ENCODE assay signal across 2 cellular contexts in genomic region chr20:53091789-53092188, GRCh38.
A peak's percentile ranks its signal among the peaks of the same experiment; 100 is the strongest.
TF ChIP-seq lines count a peak whose summit lies in the region.

No MANE protein-coding gene starts in this region.

TF ChIP-seq in HepG2, 621 proteins besides CTCF, POLR2A, EP300 and RAD21 (continues in another document):
- TF ChIP-seq ZNF501 (CRISPR knock-in tag; IDR thresholded peaks at IDR 0.05) (no peak), SOX13 (IDR thresholded peaks at IDR 0.05) (no peak), SOX13 (CRISPR knock-in tag; conservative IDR thresholded peaks at IDR 0.05 in 1 of 2, IDR thresholded peaks at IDR 0.05 in 1 of 2) (peak in 1 of 2 experiments; percentile 40; a peak in 1 of 4 replicates), CEBPB (IDR thresholded peaks at IDR 0.05; ENCODE audit: borderline replicate concordance, low read depth, low read length) (peak; percentile 72), PRDM10 (CRISPR knock-in tag; IDR thresholded peaks at IDR 0.05; ENCODE audit: low read depth) (no peak), FOXK1 (CRISPR knock-in tag; IDR thresholded peaks at IDR 0.05; ENCODE audit: borderline replicate concordance, low read depth) (0 out of 2 replicates have a peak, but pooled peaks have one; percentile 34), CBX5 (CRISPR knock-in tag; IDR thresholded peaks at IDR 0.05; ENCODE audit: borderline replicate concordance) (peak; percentile 54; the same call in 1 of the 2 replicates), FOSL2 (CRISPR knock-in tag; IDR thresholded peaks at IDR 0.05) (peak; percentile 57), SOX5 (CRISPR knock-in tag; IDR thresholded peaks at IDR 0.05; ENCODE audit: borderline replicate concordance) (peak; percentile 24; the same call in 1 of the 2 replicates), ZSCAN9 (CRISPR knock-in tag; IDR thresholded peaks at IDR 0.05; ENCODE audit: borderline replicate concordance) (no peak), ZNF460 (CRISPR knock-in tag; IDR thresholded peaks at IDR 0.05; ENCODE audit: borderline replicate concordance) (peak; percentile 65; the same call in 1 of the 2 replicates), MED1 (CRISPR knock-in tag; IDR thresholded peaks at IDR 0.05) (peak; percentile 42; the same call in 1 of the 2 replicates), DPF2 (CRISPR knock-in tag; IDR thresholded peaks at IDR 0.05; ENCODE audit: borderline replicate concordance, low read depth) (no peak), SOX6 (IDR thresholded peaks at IDR 0.05) (no peak), SOX6 (CRISPR knock-in tag; IDR thresholded peaks at IDR 0.05) (peak; percentile 46; the same call in 1 of the 2 replicates), ZNF644 (CRISPR knock-in tag; IDR thresholded peaks at IDR 0.05; ENCODE audit: low read depth) (0 out of 2 replicates have a peak, but pooled peaks have one; percentile 31), ZBED4 (CRISPR knock-in tag; IDR thresholded peaks at IDR 0.05; ENCODE audit: borderline replicate concordance) (no peak), ZNF850 (CRISPR knock-in tag; conservative IDR thresholded peaks at IDR 0.05) (no peak), HNF4A (CRISPR knock-in tag; IDR thresholded peaks at IDR 0.05) (peak; percentile 33; the same call in 1 of the 2 replicates)

TF ChIP-seq in K562, 482 proteins besides CTCF, POLR2A, EP300 and RAD21:
- TF ChIP-seq GTF2B (IDR thresholded peaks at IDR 0.05; ENCODE audit: extremely low read depth, insufficient read length) (no peak), ZNF583 (CRISPR knock-in tag; IDR thresholded peaks at IDR 0.05) (no peak), CBX5 (IDR thresholded peaks at IDR 0.05; ENCODE audit: borderline replicate concordance, low read depth) (no peak), DNMT1 (IDR thresholded peaks at IDR 0.05) (no peak), LARP7 (IDR thresholded peaks at IDR 0.05) (no peak), NFE2 (IDR thresholded peaks at IDR 0.05; ENCODE audit: low read depth) (no peak), ILF3 (IDR thresholded peaks at IDR 0.05; ENCODE audit: borderline replicate concordance) (no peak), ZNF696 (CRISPR knock-in tag; conservative IDR thresholded peaks at IDR 0.05) (no peak), HLTF (IDR thresholded peaks at IDR 0.05) (no peak), FOXJ3 (CRISPR knock-in tag; IDR thresholded peaks at IDR 0.05) (no peak), HNRNPK (IDR thresholded peaks at IDR 0.05; ENCODE audit: low read depth, low read length, poor library complexity, severe bottlenecking) (no peak), BRD4 (IDR thresholded peaks at IDR 0.05) (no peak), SIN3B (IDR thresholded peaks at IDR 0.05; ENCODE audit: low read depth) (no peak), PTRF (tag; IDR thresholded peaks at IDR 0.05) (no peak), ATF6 (CRISPR knock-in tag; IDR thresholded peaks at IDR 0.05) (no peak), GABPB1 (CRISPR knock-in tag; IDR thresholded peaks at IDR 0.05) (no peak)
